13 cellular contexts compared by ENCODE assay signal in the genomic region with DNA sequence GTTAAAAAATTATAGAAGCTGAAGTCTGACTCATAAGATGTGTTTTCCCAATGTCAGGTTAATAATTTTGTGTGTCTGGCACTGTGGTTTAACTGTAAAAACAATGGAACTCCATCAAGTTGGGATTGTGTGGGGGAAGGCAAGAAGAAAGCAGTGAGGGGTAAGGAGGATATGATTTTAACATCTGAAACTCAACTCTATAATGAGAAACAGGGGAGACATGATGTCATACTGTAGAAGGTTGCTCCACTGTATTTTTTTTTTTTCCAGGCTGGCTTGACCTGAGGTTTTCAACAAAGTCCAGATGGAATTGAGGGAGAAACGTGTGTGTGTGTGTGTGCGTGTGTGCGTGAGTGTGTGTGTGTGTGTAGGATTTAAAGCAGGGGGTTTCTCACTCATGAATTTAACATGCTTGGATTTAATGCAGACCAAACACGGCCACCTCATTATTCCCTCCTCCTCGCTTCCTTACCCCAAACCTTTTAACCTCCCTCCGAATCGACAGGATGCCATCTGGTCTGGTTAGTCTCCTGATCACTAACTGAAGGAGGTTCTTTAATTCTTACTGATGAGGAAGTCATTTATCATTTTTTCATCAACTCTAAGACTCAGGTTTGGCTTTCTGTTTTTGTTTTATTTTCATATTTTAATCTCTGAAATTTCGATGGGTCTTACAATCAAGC.
DNase-seq lines count a peak whose midpoint lies in the region; ATAC-seq lines count a peak whose summit lies in the region.
"Had no signal": no experiment of that assay in that cellular context is flagged by ENCODE, and none has a peak within 500 bp of the region (broad histone marks: within the 10 kb centered on the region; RNA-seq: fewer than 3 reads in every experiment).

No MANE protein-coding gene starts in this region.

- DNase-seq in NOMO-1 (lab: John Stamatoyannopoulos, UW; ENCODE audit: unreplicated experiment in 2 of 2) (peak; percentile 9 to 35), NOMO-1 treated with dmso at 0.1 percent for 144 hours (lab: John Stamatoyannopoulos, UW; ENCODE audit: unreplicated experiment) (no peak), SK-N-DZ (ENCODE audit: low spot score) (peak; percentile 21), fibroblast of the conjunctiva (ENCODE audit: low read depth) (peak; percentile 88), stromal cell of bone marrow (ENCODE audit: low read depth) (peak; percentile 95), NCI-H2029 treated with DMSO at 0.1 percent for 48 hours (lab: John Stamatoyannopoulos, UW) (no peak), GF-D8 (lab: John Stamatoyannopoulos, UW) (no peak)
- DNase-seq: effector CD4-positive, alpha-beta T cell; immature natural killer cell; NCI-H2081 treated with DMSO at 0.1 percent for 48 hours; nucleus accumbens had no signal

- ATAC-seq in HG03354 (IDR thresholded peaks at IDR 0.05; ENCODE audit: poor library complexity, severe bottlenecking, unreplicated experiment), result no peak
- ATAC-seq: activated CD4-positive, CD25-positive, alpha-beta regulatory T cell treated with anti-CD3 and anti-CD28 coated beads, Interleukin-2, amount 50 U/mL, for 24 hours had no signal

Comparison
In these comparisons a context has a peak if more than half of its experiments do, and no peak if none do; other contexts are left out.
1. DNase-seq: peak in NOMO-1 (2 of 2), SK-N-DZ (single experiment), fibroblast of the conjunctiva (single experiment) and stromal cell of bone marrow (single experiment); none in NOMO-1 treated with dmso at 0.1 percent for 144 hours (single experiment), NCI-H2029 treated with DMSO at 0.1 percent for 48 hours (single experiment) and GF-D8 (single experiment).